Comparison of ENCODE assay signal across 9 cellular contexts in genomic region chr10:14153570-14154055, GRCh38.
DNase-seq lines count a peak whose midpoint lies in the region; ATAC-seq, FAIRE-seq and TF ChIP-seq lines count a peak whose summit lies in the region.
"Had no signal": no experiment of that assay in that cellular context is flagged by ENCODE, and none has a peak within 500 bp of the region (broad histone marks: within the 10 kb centered on the region; RNA-seq: fewer than 3 reads in every experiment).

No MANE protein-coding gene starts in this region.

- H3K9me1 ChIP-seq in K562 (ENCODE audit: control insufficient read depth, insufficient read depth, low read length) = no peaks in the 10 kb centered on the region

- H3K27me3 ChIP-seq in K562 (ENCODE audit: control insufficient read depth in 2 of 2, insufficient read depth in 2 of 2, low read length in 2 of 2) = peaks cover 3 to 14% of the 10 kb centered on the region in 2 experiments; a peak in 4 of 5 replicates
- H3K27me3 ChIP-seq in thoracic aorta (replicated peaks; ENCODE audit: insufficient read depth) = no peaks in the 10 kb centered on the region

- H3K4me1 ChIP-seq in K562 (replicated peaks in 1 of 2; ENCODE audit: control insufficient read depth in 2 of 2, insufficient read depth in 2 of 2, low read length in 2 of 2) (no peaks in the 10 kb centered on the region), thoracic aorta (ENCODE audit: control insufficient read depth in 1 of 2, low read depth in 2 of 2) (no peaks in the 10 kb centered on the region)

- H3K4me3 ChIP-seq in K562 = peak overlapping the region; percentile 6; the same call in 1 of the 2 replicates
- peak overlapping the region; percentile 4 for H3K4me3 ChIP-seq in thoracic aorta

- H4K20me1 ChIP-seq in K562 (replicated peaks; ENCODE audit: control insufficient read depth, insufficient read depth, low read length) = no peaks in the 10 kb centered on the region

- TF ChIP-seq POLR2A in K562 (conservative IDR thresholded peaks at IDR 0.05) = no peak

- TF ChIP-seq CTCF in K562 (IDR thresholded peaks at IDR 0.05 in 2 of 3, conservative IDR thresholded peaks at IDR 0.05 in 1 of 3; ENCODE audit: insufficient read depth in 2 of 3, low read depth in 1 of 3, low read length in 3 of 3) (no peak), thoracic aorta (IDR thresholded peaks at IDR 0.05) (no peak)

- BruUV-seq in K562 (replicated peaks; lab: Mats Ljungman, UMichigan) = no TSS peak

- H3K27ac ChIP-seq in K562 (ENCODE audit: extremely low read depth, low read depth, low read length) (no peak overlapping the region), thoracic aorta (no peak overlapping the region)

- no peak for FAIRE-seq in K562 (lab: Jason Lieb, UNC)
- FAIRE-seq: A204.1 had no signal

- H3K9ac ChIP-seq in K562 (ENCODE audit: insufficient read depth in 1 of 2, low read depth in 2 of 2, low read length in 2 of 2) = no peak overlapping the region

- CTCF ChIA-PET in K562 (lab: Yijun Ruan, JAX; ENCODE audit: low intra/inter-chr PET ratio) = no interaction called here

- in situ Hi-C loops in K562 (cut with MboI) = no loop called here

- H3K9me3 ChIP-seq in K562 (replicated peaks; ENCODE audit: control insufficient read depth, insufficient read depth, low read depth, low read length) (no peaks in the 10 kb centered on the region), thoracic aorta (no peaks in the 10 kb centered on the region)

- no peak for TF ChIP-seq EP300 in K562 (IDR thresholded peaks at IDR 0.05; ENCODE audit: low read length)

- peak overlapping the region; percentile 62 for H3K4me2 ChIP-seq in K562 (ENCODE audit: insufficient read depth, low read length)

- H3K36me3 ChIP-seq in K562 (ENCODE audit: control insufficient read depth, insufficient read depth, low read length) = no peaks in the 10 kb centered on the region
- H3K36me3 ChIP-seq in thoracic aorta = no peaks in the 10 kb centered on the region

- ATAC-seq in K562 = peak; percentile 92
- ATAC-seq in thoracic aorta (ENCODE audit: insufficient number of reproducible peaks, low FRiP score, low read depth) = no peak

- POLR2A ChIA-PET in K562 (lab: Yijun Ruan, JAX) = interaction anchor here (0.6 to 1.0 kb wide), 2 partner anchors 32 to 34 kb away, joined by 3 read pairs; no protein-coding TSS in a partner anchor

- intact Hi-C loops in K562 (cut with micrococcal nuclease) = no loop called here

- H3K79me2 ChIP-seq in K562 (ENCODE audit: control insufficient read depth, insufficient read depth, low read length) = no peaks in the 10 kb centered on the region

- peak overlapping the region; percentile 63; the same call in 1 of the 2 replicates for H2AFZ ChIP-seq in K562 (ENCODE audit: low read depth, low read length)

- 2% methylated on average over 17 of the region's 17 CpGs for WGBS in K562 (ENCODE audit: insufficient coverage, low coverage, missing lambda C conversion rate)

- DNase-seq in NCI-H82 (lab: John Stamatoyannopoulos, UW) = peak; percentile 46
- no peak for DNase-seq in NCI-H82 treated with DMSO at 0.1 percent for 48 hours (lab: John Stamatoyannopoulos, UW; ENCODE audit: unreplicated experiment)
- DNase-seq in K562 (ENCODE audit: extremely low read depth in 1 of 4, low spot score in 3 of 4) = peak; percentile 34 to 59 (median 46)
- peak; percentile 28 for DNase-seq in hepatic stellate cell (ENCODE audit: low spot score)
- no peak for DNase-seq in thoracic aorta (ENCODE audit: low spot score)
- no peak for DNase-seq in GM19240 (ENCODE audit: insufficient read length, low spot score)
- no peak for DNase-seq in NK-92 (lab: John Stamatoyannopoulos, UW; ENCODE audit: unreplicated experiment)
- DNase-seq in SK-N-DZ (ENCODE audit: low spot score) = no peak

- TF ChIP-seq RAD21 in K562 (CRISPR knock-in tag; conservative IDR thresholded peaks at IDR 0.05 in 1 of 2, IDR thresholded peaks at IDR 0.05 in 1 of 2) = no peak

TF ChIP-seq in K562, 482 proteins besides CTCF, POLR2A, EP300 and RAD21 (continues in another document):
- TF ChIP-seq NFE2 (IDR thresholded peaks at IDR 0.05; ENCODE audit: low read depth) = peak; percentile 38; the same call in 1 of the 2 replicates
- TF ChIP-seq XRCC5 (IDR thresholded peaks at IDR 0.05; ENCODE audit: low read depth, low read length) = no peak
- no peak for TF ChIP-seq ELK3 (CRISPR knock-in tag; IDR thresholded peaks at IDR 0.05)
- TF ChIP-seq PKNOX1 (IDR thresholded peaks at IDR 0.05) = peak; percentile 48; the same call in 1 of the 2 replicates
- no peak for TF ChIP-seq ZNF507 (tag; conservative IDR thresholded peaks at IDR 0.05)
- TF ChIP-seq HDAC1 (IDR thresholded peaks at IDR 0.05) = no peak
- no peak for TF ChIP-seq TCF15 (CRISPR knock-in tag; IDR thresholded peaks at IDR 0.05)
- no peak for TF ChIP-seq TAL1 (IDR thresholded peaks at IDR 0.05)
- TF ChIP-seq ZNF707 (CRISPR knock-in tag; conservative IDR thresholded peaks at IDR 0.05) = no peak
- TF ChIP-seq CBX1 (IDR thresholded peaks at IDR 0.05; ENCODE audit: low read depth) = no peak
- TF ChIP-seq MIER1 (IDR thresholded peaks at IDR 0.05; ENCODE audit: low read depth) = no peak
- TF ChIP-seq MECOM (CRISPR knock-in tag; IDR thresholded peaks at IDR 0.05) = no peak
- no peak for TF ChIP-seq JUN (IDR thresholded peaks at IDR 0.05; ENCODE audit: borderline replicate concordance, low read depth, low read length)
- no peak for TF ChIP-seq JUN (CRISPR knock-in tag; IDR thresholded peaks at IDR 0.05; ENCODE audit: borderline replicate concordance)
- peak; percentile 86 for TF ChIP-seq NFIC (IDR thresholded peaks at IDR 0.05)
- TF ChIP-seq NFYB (IDR thresholded peaks at IDR 0.05; ENCODE audit: extremely low read depth, insufficient read length) = no peak
- TF ChIP-seq RERE (CRISPR knock-in tag; IDR thresholded peaks at IDR 0.05; ENCODE audit: borderline replicate concordance) = no peak
- no peak for TF ChIP-seq POLR2AphosphoS2 (IDR thresholded peaks at IDR 0.05; ENCODE audit: low read length)
- no peak for TF ChIP-seq LARP7 (IDR thresholded peaks at IDR 0.05)

Comparison
In these comparisons a context has a peak if more than half of its experiments do, and no peak if none do; other contexts are left out.
1. DNase-seq: peak in NCI-H82 (single experiment), K562 (4 of 4) and hepatic stellate cell (single experiment); none in NCI-H82 treated with DMSO at 0.1 percent for 48 hours (single experiment), thoracic aorta (single experiment), GM19240 (single experiment), NK-92 (single experiment) and SK-N-DZ (single experiment).